Comparison of ENCODE assay signal across 8 cellular contexts in genomic region chr1:184754479-184755225, GRCh38. TPM values are rescaled to one million over a fixed set of nuclear protein-coding genes. Genes with fewer than 3 reads are reported as not detected.
DNase-seq lines count a peak whose midpoint lies in the region; ATAC-seq and TF ChIP-seq lines count a peak whose summit lies in the region.

A gene with protein sequence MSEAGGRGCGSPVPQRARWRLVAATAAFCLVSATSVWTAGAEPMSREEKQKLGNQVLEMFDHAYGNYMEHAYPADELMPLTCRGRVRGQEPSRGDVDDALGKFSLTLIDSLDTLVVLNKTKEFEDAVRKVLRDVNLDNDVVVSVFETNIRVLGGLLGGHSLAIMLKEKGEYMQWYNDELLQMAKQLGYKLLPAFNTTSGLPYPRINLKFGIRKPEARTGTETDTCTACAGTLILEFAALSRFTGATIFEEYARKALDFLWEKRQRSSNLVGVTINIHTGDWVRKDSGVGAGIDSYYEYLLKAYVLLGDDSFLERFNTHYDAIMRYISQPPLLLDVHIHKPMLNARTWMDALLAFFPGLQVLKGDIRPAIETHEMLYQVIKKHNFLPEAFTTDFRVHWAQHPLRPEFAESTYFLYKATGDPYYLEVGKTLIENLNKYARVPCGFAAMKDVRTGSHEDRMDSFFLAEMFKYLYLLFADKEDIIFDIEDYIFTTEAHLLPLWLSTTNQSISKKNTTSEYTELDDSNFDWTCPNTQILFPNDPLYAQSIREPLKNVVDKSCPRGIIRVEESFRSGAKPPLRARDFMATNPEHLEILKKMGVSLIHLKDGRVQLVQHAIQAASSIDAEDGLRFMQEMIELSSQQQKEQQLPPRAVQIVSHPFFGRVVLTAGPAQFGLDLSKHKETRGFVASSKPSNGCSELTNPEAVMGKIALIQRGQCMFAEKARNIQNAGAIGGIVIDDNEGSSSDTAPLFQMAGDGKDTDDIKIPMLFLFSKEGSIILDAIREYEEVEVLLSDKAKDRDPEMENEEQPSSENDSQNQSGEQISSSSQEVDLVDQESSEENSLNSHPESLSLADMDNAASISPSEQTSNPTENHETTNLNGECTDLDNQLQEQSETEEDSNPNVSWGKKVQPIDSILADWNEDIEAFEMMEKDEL (minus strand): TSS chr1:184754858. CDS start chr1:184754646, 212 bp downstream.

- H3K9me3 Mint-ChIP-seq in progenitor cell of endocrine pancreas (ENCODE audit: low read depth) = no peaks in the 10 kb centered on the region

- intact Hi-C loops in left ventricle myocardium inferior (cut with micrococcal nuclease) = loop anchor here (10.0 kb wide), 1 partner anchor 60 kb away; no protein-coding TSS in a partner anchor

- peaks cover 42% of the 10 kb centered on the region for H3K4me1 ChIP-seq in left ventricle myocardium inferior

- H3K4me3 ChIP-seq in left ventricle myocardium inferior = peak within 1 kb of the TSS; percentile 96

- peak within 1 kb of the TSS; percentile 82 for H3K4me3 Mint-ChIP-seq in progenitor cell of endocrine pancreas (ENCODE audit: low read depth)

- ATAC-seq in GM18498 (IDR thresholded peaks at IDR 0.05; ENCODE audit: unreplicated experiment) (peak; percentile 91), HG02938 (IDR thresholded peaks at IDR 0.05; ENCODE audit: unreplicated experiment) (peak; percentile 93)

- H3K27ac ChIP-seq in angular gyrus (ENCODE audit: low read depth, low read length) (peak within 1 kb of the TSS; percentile 87), left ventricle myocardium inferior (replicated peaks) (peak within 1 kb of the TSS; percentile 96)

- no peaks in the 10 kb centered on the region for H3K27me3 ChIP-seq in left ventricle myocardium inferior (ENCODE audit: low read depth)

- peaks cover 4% of the 10 kb centered on the region for H3K27me3 Mint-ChIP-seq in progenitor cell of endocrine pancreas

- TF ChIP-seq CTCF in left ventricle myocardium inferior (IDR thresholded peaks at IDR 0.05; ENCODE audit: borderline replicate concordance) (no peak), progenitor cell of endocrine pancreas (IDR thresholded peaks at IDR 0.05; ENCODE audit: unreplicated experiment) (no peak)

- no peaks in the 10 kb centered on the region for H3K36me3 Mint-ChIP-seq in progenitor cell of endocrine pancreas (ENCODE audit: insufficient read depth)

- H3K9me3 ChIP-seq in left ventricle myocardium inferior (replicated peaks) = no peaks in the 10 kb centered on the region

- H3K36me3 ChIP-seq in left ventricle myocardium inferior = no peaks in the 10 kb centered on the region

- peak within 1 kb of the TSS; percentile 69 for H3K27ac Mint-ChIP-seq in progenitor cell of endocrine pancreas

- H3K4me1 Mint-ChIP-seq in progenitor cell of endocrine pancreas (ENCODE audit: low read depth) = peaks cover 29% of the 10 kb centered on the region

- peak; percentile 98 to 100 for DNase-seq in NCI-H187 (lab: John Stamatoyannopoulos, UW)
- peak; percentile 90 to 100 (median 98) for DNase-seq in T-helper 2 cell
- peak; percentile 98 for DNase-seq in left ventricle myocardium inferior
- DNase-seq in progenitor cell of endocrine pancreas (ENCODE audit: low spot score, unreplicated experiment) = peak; percentile 94
- peak; percentile 99 for DNase-seq in ureter (ENCODE audit: low spot score)

RNA-seq across cellular contexts. Expression of the gene that starts here (rescaled TPM):
- 16.9 TPM for total RNA-seq in left ventricle myocardium inferior
- 36.2 and 37.5 TPM in 2 replicates for total RNA-seq in progenitor cell of endocrine pancreas
- total RNA-seq in ureter = 35.4 TPM

Comparison
In these comparisons a context has a peak if more than half of its experiments do, and no peak if none do; other contexts are left out.
1. Peak in every context shown above with its lines: DNase-seq, ATAC-seq, H3K4me3 ChIP-seq and H3K27ac ChIP-seq.